In genomic region chr5:141832131-141832530, GRCh38 we compare ENCODE assay signal across 2 cellular contexts.
TF ChIP-seq lines count a peak whose summit lies in the region.

No MANE protein-coding gene starts in this region.

TF ChIP-seq in HCT116, 20 proteins besides CTCF, POLR2A, EP300 and RAD21:
- TF ChIP-seq POLR2AphosphoS5 (IDR thresholded peaks at IDR 0.05; ENCODE audit: low read depth, low read length) (no peak), MAX (IDR thresholded peaks at IDR 0.05) (peak; percentile 28; the same call in 1 of the 2 replicates), JUND (IDR thresholded peaks at IDR 0.05) (no peak), ZNF274 (IDR thresholded peaks at IDR 0.05; ENCODE audit: low read depth, low read length) (no peak), TCF7L2 (IDR thresholded peaks at IDR 0.05; ENCODE audit: borderline replicate concordance, extremely low read depth, insufficient read depth, insufficient read length) (peak; percentile 29), CEBPB (IDR thresholded peaks at IDR 0.05; ENCODE audit: low read depth) (no peak), ATF3 (IDR thresholded peaks at IDR 0.05) (no peak), EZH2phosphoT487 (IDR thresholded peaks at IDR 0.05; ENCODE audit: borderline replicate concordance) (no peak), SP1 (IDR thresholded peaks at IDR 0.05; ENCODE audit: low read depth) (no peak), EZH2 (IDR thresholded peaks at IDR 0.05) (no peak), YY1 (IDR thresholded peaks at IDR 0.05; ENCODE audit: extremely low read depth, insufficient replicate concordance, low read depth, low read length) (no peak), CBX3 (IDR thresholded peaks at IDR 0.05; ENCODE audit: low read depth) (peak; percentile 60; the same call in 1 of the 2 replicates)
- TF ChIP-seq, protein P1, sequence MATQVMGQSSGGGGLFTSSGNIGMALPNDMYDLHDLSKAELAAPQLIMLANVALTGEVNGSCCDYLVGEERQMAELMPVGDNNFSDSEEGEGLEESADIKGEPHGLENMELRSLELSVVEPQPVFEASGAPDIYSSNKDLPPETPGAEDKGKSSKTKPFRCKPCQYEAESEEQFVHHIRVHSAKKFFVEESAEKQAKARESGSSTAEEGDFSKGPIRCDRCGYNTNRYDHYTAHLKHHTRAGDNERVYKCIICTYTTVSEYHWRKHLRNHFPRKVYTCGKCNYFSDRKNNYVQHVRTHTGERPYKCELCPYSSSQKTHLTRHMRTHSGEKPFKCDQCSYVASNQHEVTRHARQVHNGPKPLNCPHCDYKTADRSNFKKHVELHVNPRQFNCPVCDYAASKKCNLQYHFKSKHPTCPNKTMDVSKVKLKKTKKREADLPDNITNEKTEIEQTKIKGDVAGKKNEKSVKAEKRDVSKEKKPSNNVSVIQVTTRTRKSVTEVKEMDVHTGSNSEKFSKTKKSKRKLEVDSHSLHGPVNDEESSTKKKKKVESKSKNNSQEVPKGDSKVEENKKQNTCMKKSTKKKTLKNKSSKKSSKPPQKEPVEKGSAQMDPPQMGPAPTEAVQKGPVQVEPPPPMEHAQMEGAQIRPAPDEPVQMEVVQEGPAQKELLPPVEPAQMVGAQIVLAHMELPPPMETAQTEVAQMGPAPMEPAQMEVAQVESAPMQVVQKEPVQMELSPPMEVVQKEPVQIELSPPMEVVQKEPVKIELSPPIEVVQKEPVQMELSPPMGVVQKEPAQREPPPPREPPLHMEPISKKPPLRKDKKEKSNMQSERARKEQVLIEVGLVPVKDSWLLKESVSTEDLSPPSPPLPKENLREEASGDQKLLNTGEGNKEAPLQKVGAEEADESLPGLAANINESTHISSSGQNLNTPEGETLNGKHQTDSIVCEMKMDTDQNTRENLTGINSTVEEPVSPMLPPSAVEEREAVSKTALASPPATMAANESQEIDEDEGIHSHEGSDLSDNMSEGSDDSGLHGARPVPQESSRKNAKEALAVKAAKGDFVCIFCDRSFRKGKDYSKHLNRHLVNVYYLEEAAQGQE (IDR thresholded peaks at IDR 0.05; ENCODE audit: low read depth), result no peak

TF ChIP-seq in K562, 482 proteins besides CTCF, POLR2A, EP300 and RAD21:
- TF ChIP-seq ZMIZ1 (IDR thresholded peaks at IDR 0.05; ENCODE audit: low read depth in 2 of 2, low read length in 2 of 2) (peak in 1 of 2 experiments; percentile 54; a peak in 1 of 4 replicates), ZNF589 (CRISPR knock-in tag; IDR thresholded peaks at IDR 0.05; ENCODE audit: low read depth) (no peak), RBM25 (IDR thresholded peaks at IDR 0.05; ENCODE audit: low read depth, low read length, severe bottlenecking) (peak; percentile 35), ZBTB17 (CRISPR knock-in tag; IDR thresholded peaks at IDR 0.05) (peak; percentile 96), FOS (IDR thresholded peaks at IDR 0.05; ENCODE audit: extremely low read depth, insufficient read length) (no peak), ZNF23 (CRISPR knock-in tag; IDR thresholded peaks at IDR 0.05) (peak; percentile 91)
- TF ChIP-seq, protein P2, sequence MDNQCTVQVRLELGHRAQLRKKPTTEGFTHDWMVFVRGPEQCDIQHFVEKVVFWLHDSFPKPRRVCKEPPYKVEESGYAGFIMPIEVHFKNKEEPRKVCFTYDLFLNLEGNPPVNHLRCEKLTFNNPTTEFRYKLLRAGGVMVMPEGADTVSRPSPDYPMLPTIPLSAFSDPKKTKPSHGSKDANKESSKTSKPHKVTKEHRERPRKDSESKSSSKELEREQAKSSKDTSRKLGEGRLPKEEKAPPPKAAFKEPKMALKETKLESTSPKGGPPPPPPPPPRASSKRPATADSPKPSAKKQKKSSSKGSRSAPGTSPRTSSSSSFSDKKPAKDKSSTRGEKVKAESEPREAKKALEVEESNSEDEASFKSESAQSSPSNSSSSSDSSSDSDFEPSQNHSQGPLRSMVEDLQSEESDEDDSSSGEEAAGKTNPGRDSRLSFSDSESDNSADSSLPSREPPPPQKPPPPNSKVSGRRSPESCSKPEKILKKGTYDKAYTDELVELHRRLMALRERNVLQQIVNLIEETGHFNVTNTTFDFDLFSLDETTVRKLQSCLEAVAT (IDR thresholded peaks at IDR 0.05), result peak in 1 of 2 experiments; percentile 93; a peak in 2 of 4 replicates
